2 cellular contexts compared by ENCODE assay signal in genomic region chr17:61407211-61407911, GRCh38.
TF ChIP-seq lines count a peak whose summit lies in the region.

No MANE protein-coding gene starts in this region.

TF ChIP-seq in IMR-90, 13 proteins besides CTCF, POLR2A, EP300 and RAD21:
- TF ChIP-seq CEBPB (IDR thresholded peaks at IDR 0.05; ENCODE audit: low read depth, low read length) (no peak), CHD1 (IDR thresholded peaks at IDR 0.05; ENCODE audit: low read depth, low read length) (no peak), MAFK (IDR thresholded peaks at IDR 0.05; ENCODE audit: low read depth, low read length) (no peak), SMC3 (IDR thresholded peaks at IDR 0.05; ENCODE audit: low read depth, low read length) (no peak)

TF ChIP-seq in HepG2, 621 proteins besides CTCF, POLR2A, EP300 and RAD21 (continues in another document):
- TF ChIP-seq ZNF572 (CRISPR knock-in tag; IDR thresholded peaks at IDR 0.05): 0 out of 2 replicates have a peak, but pooled peaks have one; percentile 23
- TF ChIP-seq ATM (IDR thresholded peaks at IDR 0.05; ENCODE audit: borderline replicate concordance): no peak
- no peak for TF ChIP-seq DDIT3 (CRISPR knock-in tag; IDR thresholded peaks at IDR 0.05)
- TF ChIP-seq ARID3A (IDR thresholded peaks at IDR 0.05; ENCODE audit: low read depth, low read length): no peak
- TF ChIP-seq NR2F2 (IDR thresholded peaks at IDR 0.05; ENCODE audit: borderline replicate concordance, low read depth): no peak
- TF ChIP-seq SP140L (CRISPR knock-in tag; IDR thresholded peaks at IDR 0.05; ENCODE audit: borderline replicate concordance): no peak
- no peak for TF ChIP-seq HCFC1 (IDR thresholded peaks at IDR 0.05; ENCODE audit: low read depth, low read length)
- TF ChIP-seq ZNF136 (CRISPR knock-in tag; IDR thresholded peaks at IDR 0.05; ENCODE audit: low read depth): no peak
- TF ChIP-seq NFKBIZ (CRISPR knock-in tag; IDR thresholded peaks at IDR 0.05): no peak
- no peak for TF ChIP-seq FOXA1 (IDR thresholded peaks at IDR 0.05)
- TF ChIP-seq FOXA1 (CRISPR knock-in tag; IDR thresholded peaks at IDR 0.05): no peak
- TF ChIP-seq NBN (conservative IDR thresholded peaks at IDR 0.05): no peak
- no peak for TF ChIP-seq ZNF274 (CRISPR knock-in tag; IDR thresholded peaks at IDR 0.05)
- no peak for TF ChIP-seq NONO (IDR thresholded peaks at IDR 0.05)
- TF ChIP-seq NONO (CRISPR knock-in tag; conservative IDR thresholded peaks at IDR 0.05): peak; percentile 59; the same call in 1 of the 2 replicates
- no peak for TF ChIP-seq ZBTB42 (CRISPR knock-in tag; IDR thresholded peaks at IDR 0.05)
- TF ChIP-seq SNRNP70 (IDR thresholded peaks at IDR 0.05; ENCODE audit: low read depth, low read length): no peak
- TF ChIP-seq ZNF891 (CRISPR knock-in tag; IDR thresholded peaks at IDR 0.05): peak; percentile 56; the same call in 1 of the 2 replicates
- TF ChIP-seq ZNF138 (CRISPR knock-in tag; IDR thresholded peaks at IDR 0.05; ENCODE audit: low read depth): no peak
- no peak for TF ChIP-seq EHMT2 (IDR thresholded peaks at IDR 0.05; ENCODE audit: borderline replicate concordance, low read depth, low read length)
- TF ChIP-seq NRL (CRISPR knock-in tag; IDR thresholded peaks at IDR 0.05; ENCODE audit: borderline replicate concordance): 0 out of 2 replicates have a peak, but pooled peaks have one; percentile 11
- TF ChIP-seq MIXL1 (CRISPR knock-in tag; IDR thresholded peaks at IDR 0.05): no peak
- no peak for TF ChIP-seq ZNF850 (CRISPR knock-in tag; conservative IDR thresholded peaks at IDR 0.05)
- no peak for TF ChIP-seq ZBTB38 (CRISPR knock-in tag; IDR thresholded peaks at IDR 0.05)
- no peak for TF ChIP-seq ZNF44 (CRISPR knock-in tag; IDR thresholded peaks at IDR 0.05)
- TF ChIP-seq AGO1 (IDR thresholded peaks at IDR 0.05; ENCODE audit: low read depth, low read length, poor library complexity, severe bottlenecking): no peak
- peak; percentile 12; the same call in 1 of the 2 replicates for TF ChIP-seq POLR2AphosphoS5 (IDR thresholded peaks at IDR 0.05; ENCODE audit: low read depth, low read length)
- TF ChIP-seq RXRA (CRISPR knock-in tag; IDR thresholded peaks at IDR 0.05): 0 out of 2 replicates have a peak, but pooled peaks have one; percentile 26
- no peak for TF ChIP-seq MATR3 (CRISPR knock-in tag; IDR thresholded peaks at IDR 0.05)
- TF ChIP-seq ZNF354B (CRISPR knock-in tag; IDR thresholded peaks at IDR 0.05): no peak
- TF ChIP-seq NCOA5 (CRISPR knock-in tag; IDR thresholded peaks at IDR 0.05): no peak
- TF ChIP-seq HIC2 (CRISPR knock-in tag; IDR thresholded peaks at IDR 0.05; ENCODE audit: low read depth): peak; percentile 42; the same call in 1 of the 2 replicates
- TF ChIP-seq RBM22 (optimal IDR thresholded peaks at IDR 0.05; ENCODE audit: low read length): peak; percentile 46
- TF ChIP-seq NR2F6 (IDR thresholded peaks at IDR 0.05): peak; percentile 53; the same call in 1 of the 2 replicates
- peak; percentile 25; the same call in 1 of the 2 replicates for TF ChIP-seq NR2F6 (CRISPR knock-in tag; IDR thresholded peaks at IDR 0.05)
- peak; percentile 30 for TF ChIP-seq ZFX (CRISPR knock-in tag; IDR thresholded peaks at IDR 0.05; ENCODE audit: low read depth)
- TF ChIP-seq GMEB1 (CRISPR knock-in tag; IDR thresholded peaks at IDR 0.05; ENCODE audit: borderline replicate concordance): no peak
- peak; percentile 27; the same call in 1 of the 2 replicates for TF ChIP-seq UBTF (CRISPR knock-in tag; IDR thresholded peaks at IDR 0.05)
- no peak for TF ChIP-seq MYNN (CRISPR knock-in tag; IDR thresholded peaks at IDR 0.05; ENCODE audit: low read depth)
- TF ChIP-seq ARID4A (CRISPR knock-in tag; IDR thresholded peaks at IDR 0.05; ENCODE audit: borderline replicate concordance): 0 out of 2 replicates have a peak, but pooled peaks have one; percentile 10
- peak; percentile 63 for TF ChIP-seq SALL1 (CRISPR knock-in tag; IDR thresholded peaks at IDR 0.05)
- TF ChIP-seq ZNF263 (CRISPR knock-in tag; IDR thresholded peaks at IDR 0.05): peak; percentile 80
- no peak for TF ChIP-seq ZNF331 (CRISPR knock-in tag; IDR thresholded peaks at IDR 0.05)
- no peak for TF ChIP-seq SNAPC5 (CRISPR knock-in tag; IDR thresholded peaks at IDR 0.05; ENCODE audit: borderline replicate concordance)
- TF ChIP-seq ZSCAN5A (CRISPR knock-in tag; IDR thresholded peaks at IDR 0.05; ENCODE audit: borderline replicate concordance): no peak
- TF ChIP-seq DRAP1 (CRISPR knock-in tag; IDR thresholded peaks at IDR 0.05): no peak
- no peak for TF ChIP-seq ZNF362 (CRISPR knock-in tag; IDR thresholded peaks at IDR 0.05; ENCODE audit: borderline replicate concordance)
- TF ChIP-seq HNF4A (CRISPR knock-in tag; IDR thresholded peaks at IDR 0.05): peak; percentile 51
- no peak for TF ChIP-seq ATF7-NPFF (CRISPR knock-in tag; IDR thresholded peaks at IDR 0.05; ENCODE audit: low read depth)
- no peak for TF ChIP-seq YEATS2 (CRISPR knock-in tag; IDR thresholded peaks at IDR 0.05; ENCODE audit: borderline replicate concordance)
- TF ChIP-seq PCBP1 (IDR thresholded peaks at IDR 0.05; ENCODE audit: borderline replicate concordance, low read depth, low read length): no peak
- TF ChIP-seq GATA4 (IDR thresholded peaks at IDR 0.05; ENCODE audit: borderline replicate concordance, low read depth): no peak
- no peak for TF ChIP-seq KAT8 (CRISPR knock-in tag; IDR thresholded peaks at IDR 0.05)
- TF ChIP-seq NFKB2 (CRISPR knock-in tag; IDR thresholded peaks at IDR 0.05; ENCODE audit: borderline replicate concordance): no peak
